In the genomic region with DNA sequence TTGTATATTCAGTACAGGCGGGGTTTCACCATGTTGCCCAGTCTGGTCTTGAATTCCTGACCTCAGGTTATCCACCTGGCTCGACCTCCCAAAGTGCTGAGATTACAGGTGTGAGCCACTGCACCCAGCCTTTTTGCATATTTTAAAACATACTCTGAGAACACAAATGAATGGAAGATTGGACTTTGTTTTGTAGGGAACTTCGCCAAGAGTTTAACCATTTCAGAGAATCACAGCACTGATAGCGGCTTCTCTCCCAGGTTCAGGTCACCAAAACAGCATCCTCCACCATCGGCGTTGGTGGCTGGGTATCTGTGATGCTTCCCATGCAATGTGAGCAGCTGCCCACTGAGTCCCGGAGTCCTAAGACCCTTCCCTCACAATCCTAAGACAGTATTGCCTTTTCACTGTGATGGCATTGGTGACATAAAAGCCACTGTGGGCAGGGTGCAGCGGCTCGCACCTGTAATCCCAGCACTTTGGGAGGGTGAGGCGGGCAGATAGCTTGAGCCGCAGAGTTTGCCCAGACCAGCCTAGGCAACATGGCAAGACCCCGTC, we compare ENCODE assay signal across 22 cellular contexts.
"Had no signal": no experiment of that assay in that cellular context is flagged by ENCODE, and none has a peak within 500 bp of the region (broad histone marks: within the 10 kb centered on the region; RNA-seq: fewer than 3 reads in every experiment).

No MANE protein-coding gene starts in this region.

- H3K9me3 Mint-ChIP-seq: activated naive CD4-positive, alpha-beta T cell treated with anti-CD3 and anti-CD28 coated beads, Interleukin-2, amount 50 U/mL, for 24 hours; activated T-cell treated with anti-CD3 and anti-CD28 coated beads, Interleukin-2, amount 50 U/mL, for 24 hours; activated T-helper 1 cell treated with anti-CD3 and anti-CD28 coated beads, Interleukin-12 subunit alpha, Interleukin-12 subunit beta, Interleukin-2, Interleukin-4 antibody, amounts not matched to agents 30 ng/mL and 10 ng/mL and 1 ng/mL, durations not matched to agents 14 hours and 24 hours and 36 hours; WTC11 had no signal

- DNase-seq: activated CD4-positive, alpha-beta T cell treated with anti-CD3 and anti-CD28 coated beads for 48 hours; activated CD4-positive, alpha-beta T cell treated with anti-CD3 and anti-CD28 coated beads, Interleukin-2, amount 50 U/mL, for 4 hours; activated CD4-positive, CD25-positive, alpha-beta regulatory T cell treated with anti-CD3 and anti-CD28 coated beads, Interleukin-2, amount 50 U/mL, for 72 hours; activated CD8-positive, alpha-beta memory T cell treated with anti-CD3 and anti-CD28 coated beads, Interleukin-2, amount 10 ng/mL, durations not matched to agents 7 days and 5 days; activated effector memory CD4-positive, alpha-beta T cell treated with Interleukin-2 at 50 U/mL for 16 hours; activated naive CD4-positive, alpha-beta T cell; activated T-cell treated with anti-CD3 and anti-CD28 coated beads, Interleukin-2, amount 50 U/mL, for 24 hours; caudate nucleus; Karpas-422; MM.1S; NCI-H1105; NCI-H1436; NCI-H187; NCI-H2081; NCI-H510A treated with DMSO at 0.1 percent for 48 hours; SHP77 treated with DMSO at 0.1 percent for 48 hours had no signal

- H3K27ac Mint-ChIP-seq: activated CD8-positive, alpha-beta memory T cell treated with anti-CD3 and anti-CD28 coated beads, Interleukin-2, amount 10 ng/mL, durations not matched to agents 7 days and 5 days; activated naive CD4-positive, alpha-beta T cell treated with anti-CD3 and anti-CD28 coated beads, Interleukin-2, amount 50 U/mL, for 24 hours; activated T-cell treated with anti-CD3 and anti-CD28 coated beads, Interleukin-2, amount 50 U/mL, for 24 hours; activated T-helper 1 cell treated with anti-CD3 and anti-CD28 coated beads, Interleukin-12 subunit alpha, Interleukin-12 subunit beta, Interleukin-2, Interleukin-4 antibody, amounts not matched to agents 30 ng/mL and 10 ng/mL and 1 ng/mL, durations not matched to agents 14 hours and 24 hours and 36 hours; T-helper 1 cell treated with Interleukin-12 subunit alpha and Interleukin-12 subunit beta and Interleukin-4 antibody, amounts not matched to agents 30 μg/mL and 1 μg/mL, for 36 hours; WTC11 had no signal

- H3K27ac ChIP-seq: breast epithelium had no signal

- H3K4me3 ChIP-seq: breast epithelium had no signal

- ATAC-seq: activated CD8-positive, alpha-beta memory T cell treated with anti-CD3 and anti-CD28 coated beads, Interleukin-2, amount 10 ng/mL, durations not matched to agents 7 days and 5 days; WTC11 had no signal

- H3K4me1 ChIP-seq: breast epithelium had no signal

- FAIRE-seq: RCC 7860 had no signal

- H3K27me3 Mint-ChIP-seq: activated naive CD4-positive, alpha-beta T cell treated with anti-CD3 and anti-CD28 coated beads, Interleukin-2, amount 50 U/mL, for 24 hours had no signal

- H3K4me3 Mint-ChIP-seq: activated CD8-positive, alpha-beta memory T cell treated with anti-CD3 and anti-CD28 coated beads, Interleukin-2, amount 10 ng/mL, durations not matched to agents 7 days and 5 days; activated naive CD4-positive, alpha-beta T cell treated with anti-CD3 and anti-CD28 coated beads, Interleukin-2, amount 50 U/mL, for 24 hours; activated T-cell treated with anti-CD3 and anti-CD28 coated beads, Interleukin-2, amount 50 U/mL, for 24 hours; activated T-helper 1 cell treated with anti-CD3 and anti-CD28 coated beads, Interleukin-12 subunit alpha, Interleukin-12 subunit beta, Interleukin-2, Interleukin-4 antibody, amounts not matched to agents 30 ng/mL and 10 ng/mL and 1 ng/mL, durations not matched to agents 14 hours and 24 hours and 36 hours; T-helper 1 cell treated with Interleukin-12 subunit alpha and Interleukin-12 subunit beta and Interleukin-4 antibody, amounts not matched to agents 30 μg/mL and 1 μg/mL, for 36 hours; WTC11 had no signal

- H3K36me3 ChIP-seq: breast epithelium had no signal

- H3K27me3 ChIP-seq: breast epithelium had no signal

- H3K36me3 Mint-ChIP-seq: activated CD8-positive, alpha-beta memory T cell treated with anti-CD3 and anti-CD28 coated beads, Interleukin-2, amount 10 ng/mL, durations not matched to agents 7 days and 5 days; activated naive CD4-positive, alpha-beta T cell treated with anti-CD3 and anti-CD28 coated beads, Interleukin-2, amount 50 U/mL, for 24 hours; WTC11 had no signal
